In the genomic region with DNA sequence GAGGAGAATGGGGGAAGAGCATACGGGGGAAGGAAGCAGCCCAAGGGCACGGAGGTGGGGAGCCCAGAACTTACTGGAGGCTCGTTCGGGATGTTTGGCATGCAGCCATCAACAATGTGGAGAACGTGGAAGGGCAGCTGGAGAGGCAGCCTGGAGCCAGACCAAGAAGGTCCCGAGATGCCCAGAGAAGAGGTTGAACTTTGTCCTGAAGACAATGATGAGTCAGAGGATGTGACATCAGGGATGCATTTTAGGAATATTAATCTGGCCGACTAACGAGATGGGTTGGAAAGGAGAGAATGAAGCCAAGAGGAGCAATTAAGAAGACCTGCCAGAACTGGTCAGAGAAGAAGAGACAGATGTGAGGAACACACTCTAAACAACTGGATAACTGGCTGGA, we compare ENCODE assay signal across 1 cellular context.
TF ChIP-seq lines count a peak whose summit lies in the region.

No MANE protein-coding gene starts in this region.

TF ChIP-seq in GM23338, 12 proteins besides CTCF, POLR2A, EP300 and RAD21 (continued from another document):
- TF ChIP-seq ZNF462 (CRISPR knock-in tag; IDR thresholded peaks at IDR 0.05) (no peak), ZNF331 (CRISPR knock-in tag; IDR thresholded peaks at IDR 0.05; ENCODE audit: low read depth) (no peak), STAT1 (IDR thresholded peaks at IDR 0.05; ENCODE audit: unreplicated experiment) (no peak), POLR2AphosphoS5 (IDR thresholded peaks at IDR 0.05; ENCODE audit: low read depth) (no peak), REST (IDR thresholded peaks at IDR 0.05; ENCODE audit: unreplicated experiment) (no peak), EZH2phosphoT487 (IDR thresholded peaks at IDR 0.05; ENCODE audit: unreplicated experiment) (no peak), JUNB (IDR thresholded peaks at IDR 0.05; ENCODE audit: unreplicated experiment) (no peak), EZH2 (IDR thresholded peaks at IDR 0.05; ENCODE audit: low read depth, unreplicated experiment) (no peak), NANOG (IDR thresholded peaks at IDR 0.05; ENCODE audit: borderline replicate concordance) (no peak)
- TF ChIP-seq, protein P1, sequence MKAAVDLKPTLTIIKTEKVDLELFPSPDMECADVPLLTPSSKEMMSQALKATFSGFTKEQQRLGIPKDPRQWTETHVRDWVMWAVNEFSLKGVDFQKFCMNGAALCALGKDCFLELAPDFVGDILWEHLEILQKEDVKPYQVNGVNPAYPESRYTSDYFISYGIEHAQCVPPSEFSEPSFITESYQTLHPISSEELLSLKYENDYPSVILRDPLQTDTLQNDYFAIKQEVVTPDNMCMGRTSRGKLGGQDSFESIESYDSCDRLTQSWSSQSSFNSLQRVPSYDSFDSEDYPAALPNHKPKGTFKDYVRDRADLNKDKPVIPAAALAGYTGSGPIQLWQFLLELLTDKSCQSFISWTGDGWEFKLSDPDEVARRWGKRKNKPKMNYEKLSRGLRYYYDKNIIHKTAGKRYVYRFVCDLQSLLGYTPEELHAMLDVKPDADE (IDR thresholded peaks at IDR 0.05), result no peak
